In the genomic region with DNA sequence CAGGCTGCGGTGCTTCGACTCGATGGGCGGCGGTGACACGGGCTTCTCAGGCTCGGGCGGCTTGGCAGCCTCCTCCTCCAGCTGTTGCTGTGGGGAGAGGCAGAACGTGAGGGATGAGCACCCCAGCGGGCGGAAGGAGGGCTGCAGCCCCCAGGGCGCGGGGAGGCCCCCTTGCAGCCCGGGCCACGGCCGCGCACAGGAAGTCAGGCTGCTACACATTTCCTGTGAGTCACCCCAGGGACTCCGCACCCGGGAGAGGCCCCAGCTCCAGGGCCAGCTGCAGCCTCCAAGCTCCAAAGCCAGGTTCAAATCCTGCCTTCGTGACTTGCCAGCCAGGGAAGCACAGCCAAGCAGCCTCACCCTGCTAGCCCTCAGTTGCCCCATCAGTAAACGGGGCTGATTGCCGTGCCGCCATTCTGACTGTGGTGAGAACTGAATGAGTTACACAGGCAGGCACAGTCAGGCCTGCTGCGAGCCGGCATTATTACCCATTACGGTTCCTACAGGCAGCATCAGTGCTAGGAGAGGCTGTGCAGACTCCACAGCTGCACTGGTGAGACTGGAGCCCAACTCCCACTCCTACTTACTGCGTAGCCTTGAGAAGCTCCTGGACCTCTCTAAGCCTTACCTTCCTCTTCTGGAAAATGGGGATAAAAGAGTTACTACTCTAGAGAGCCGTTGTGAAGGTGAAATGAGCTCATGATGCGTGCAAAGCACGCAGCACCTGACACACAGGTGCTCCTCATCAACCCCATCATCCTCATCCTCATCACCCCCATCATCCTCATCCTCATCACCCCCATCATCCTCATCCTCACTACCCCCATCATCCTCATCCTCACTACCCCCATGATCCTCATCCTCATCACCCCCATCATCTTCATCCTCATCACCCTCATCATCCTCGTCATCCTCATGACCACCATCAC, we compare ENCODE assay signal across 8 cellular contexts.
DNase-seq lines count a peak whose midpoint lies in the region; ATAC-seq and FAIRE-seq lines count a peak whose summit lies in the region.

No MANE protein-coding gene starts in this region.

- H3K27me3 Mint-ChIP-seq in CD8-positive, alpha-beta memory T cell = no peaks in the 10 kb centered on the region
- H3K27me3 Mint-ChIP-seq in activated CD4-positive, alpha-beta T cell treated with anti-CD3 and anti-CD28 coated beads for 36 hours = no peaks in the 10 kb centered on the region

- CTCF ChIA-PET in CD8-positive, alpha-beta memory T cell (lab: Charles Lee) = interaction anchor here (0.7 to 2.5 kb wide), 10 partner anchors 11 to 305 kb away, joined by 3 to 20 read pairs (median 4); no protein-coding TSS in a partner anchor
- CTCF ChIA-PET in activated CD4-positive, alpha-beta T cell treated with anti-CD3 and anti-CD28 coated beads for 36 hours (lab: Charles Lee) = interaction anchor here (0.6 to 1.4 kb wide), 8 partner anchors 9 to 308 kb away, joined by 3 to 6 read pairs (median 5); no protein-coding TSS in a partner anchor

- peak overlapping the region; percentile 77 to 93 (median 82) for H3K4me3 Mint-ChIP-seq in CD8-positive, alpha-beta memory T cell
- peak overlapping the region; percentile 61 for H3K4me3 Mint-ChIP-seq in activated CD4-positive, alpha-beta T cell treated with anti-CD3 and anti-CD28 coated beads for 36 hours

- peaks cover 16 to 43% (median 22%) of the 10 kb centered on the region in 3 donors for H3K36me3 Mint-ChIP-seq in CD8-positive, alpha-beta memory T cell
- H3K36me3 Mint-ChIP-seq in activated CD4-positive, alpha-beta T cell treated with anti-CD3 and anti-CD28 coated beads for 36 hours (ENCODE audit: low read depth) = peaks cover 53% of the 10 kb centered on the region

- POLR2A ChIA-PET in CD8-positive, alpha-beta memory T cell (lab: Charles Lee) = interaction anchor here (0.5 to 1.2 kb wide), 5 partner anchors 13 to 1691 kb away, joined by 3 to 8 read pairs (median 3); no protein-coding TSS in a partner anchor
- POLR2A ChIA-PET in activated CD4-positive, alpha-beta T cell treated with anti-CD3 and anti-CD28 coated beads for 36 hours (lab: Charles Lee) = interaction anchor here (0.7 to 0.8 kb wide), 2 partner anchors 13 to 99 kb away, joined by 3 to 7 read pairs; no protein-coding TSS in a partner anchor

- no peaks in the 10 kb centered on the region for H3K27me3 ChIP-seq in CD8-positive, alpha-beta memory T cell (ENCODE audit: insufficient read depth, low read length, poor library complexity, severe bottlenecking)
- H3K27me3 ChIP-seq in effector memory CD4-positive, alpha-beta T cell (replicated peaks; ENCODE audit: control insufficient read depth, insufficient read depth, low read length, poor library complexity, severe bottlenecking) = no peaks in the 10 kb centered on the region

- intact Hi-C loops in activated CD4-positive, alpha-beta T cell treated with anti-CD3 and anti-CD28 coated beads for 36 hours (cut with DNase I, micrococcal nuclease) = loop anchor here (1.0 to 5.0 kb wide), 11 partner anchors 9 to 451 kb away; no protein-coding TSS in a partner anchor

- peak; percentile 92 for ATAC-seq in GM19468 (IDR thresholded peaks at IDR 0.05; ENCODE audit: extremely low read depth, unreplicated experiment)
- ATAC-seq in activated CD4-positive, alpha-beta T cell treated with anti-CD3 and anti-CD28 coated beads for 36 hours = peak; percentile 99

- peak overlapping the region; percentile 85 to 99 (median 95) for H3K27ac Mint-ChIP-seq in CD8-positive, alpha-beta memory T cell
- peak overlapping the region; percentile 74 for H3K27ac Mint-ChIP-seq in activated CD4-positive, alpha-beta T cell treated with anti-CD3 and anti-CD28 coated beads for 36 hours

- DNase-seq in CD8-positive, alpha-beta memory T cell = peak; percentile 85 to 95 (median 88)
- DNase-seq in HTR-8/SVneo (ENCODE audit: insufficient read length, low spot score) (peak; percentile 71), DMS79 treated with DMSO at 0.1 percent for 48 hours (lab: John Stamatoyannopoulos, UW) (no peak), foreskin melanocyte (no peak)
- peak; percentile 94 for DNase-seq in activated CD4-positive, alpha-beta T cell treated with anti-CD3 and anti-CD28 coated beads for 36 hours
- peak; percentile 83 to 91 (median 87) for DNase-seq in effector memory CD4-positive, alpha-beta T cell
- DNase-seq in stimulated activated CD4-positive, alpha-beta T cell treated with anti-CD3 and anti-CD28 coated beads, Interleukin-15, amount 100 ng/mL, for 48 hours (ENCODE audit: low read depth in 2 of 2) = peak; percentile 83

- H3K4me1 ChIP-seq in CD8-positive, alpha-beta memory T cell (ENCODE audit: insufficient read depth, low read length) = peaks cover 30% of the 10 kb centered on the region
- peaks cover 18% of the 10 kb centered on the region for H3K4me1 ChIP-seq in effector memory CD4-positive, alpha-beta T cell (ENCODE audit: control insufficient read depth, insufficient read depth, low read length, poor library complexity, severe bottlenecking)

- peak overlapping the region; percentile 59 for H3K27ac ChIP-seq in CD8-positive, alpha-beta memory T cell (ENCODE audit: low read depth, low read length)
- H3K27ac ChIP-seq in effector memory CD4-positive, alpha-beta T cell (ENCODE audit: insufficient read depth, low read length, poor library complexity, severe bottlenecking) = peak overlapping the region; percentile 66

- peak overlapping the region; percentile 77 for H3K4me3 ChIP-seq in CD8-positive, alpha-beta memory T cell (ENCODE audit: low read length)
- peak overlapping the region; percentile 41 for H3K4me3 ChIP-seq in effector memory CD4-positive, alpha-beta T cell (ENCODE audit: insufficient read depth, low read depth, low read length, poor library complexity, severe bottlenecking)

- peak; percentile 70 for FAIRE-seq in HTR-8/SVneo (lab: Jason Lieb, UNC)

- H3K9me3 Mint-ChIP-seq in CD8-positive, alpha-beta memory T cell = peaks cover 0 to 6% (median 3%) of the 10 kb centered on the region in 5 donors
- H3K9me3 Mint-ChIP-seq in activated CD4-positive, alpha-beta T cell treated with anti-CD3 and anti-CD28 coated beads for 36 hours (ENCODE audit: low read depth) = peaks cover 17% of the 10 kb centered on the region

- peaks cover 7% of the 10 kb centered on the region for H3K9me3 ChIP-seq in CD8-positive, alpha-beta memory T cell (ENCODE audit: low read length)
- no peaks in the 10 kb centered on the region for H3K9me3 ChIP-seq in effector memory CD4-positive, alpha-beta T cell (ENCODE audit: control insufficient read depth, low read length)

- peaks cover 10% of the 10 kb centered on the region for H3K36me3 ChIP-seq in CD8-positive, alpha-beta memory T cell (ENCODE audit: insufficient read depth, low read length)
- peaks cover 7% of the 10 kb centered on the region for H3K36me3 ChIP-seq in effector memory CD4-positive, alpha-beta T cell (ENCODE audit: control insufficient read depth, insufficient read depth, low read length)

- H3K4me1 Mint-ChIP-seq in CD8-positive, alpha-beta memory T cell = peaks cover 47 to 77% (median 67%) of the 10 kb centered on the region in 3 donors
- H3K4me1 Mint-ChIP-seq in activated CD4-positive, alpha-beta T cell treated with anti-CD3 and anti-CD28 coated beads for 36 hours = peaks cover 34% of the 10 kb centered on the region

Comparison
In these comparisons a context has a peak if more than half of its experiments do, and no peak if none do; other contexts are left out.
1. DNase-seq: peak in CD8-positive, alpha-beta memory T cell (5 of 5), HTR-8/SVneo (single experiment), activated CD4-positive, alpha-beta T cell treated with anti-CD3 and anti-CD28 coated beads for 36 hours (single experiment), effector memory CD4-positive, alpha-beta T cell (3 of 3) and stimulated activated CD4-positive, alpha-beta T cell treated with anti-CD3 and anti-CD28 coated beads, Interleukin-15, amount 100 ng/mL, for 48 hours (2 of 2); none in DMS79 treated with DMSO at 0.1 percent for 48 hours (single experiment) and foreskin melanocyte (single experiment).